In genomic region chr20:47354710-47355488, GRCh38 we compare ENCODE assay signal across 8 cellular contexts. TPM values are rescaled to one million over a fixed set of nuclear protein-coding genes. Genes with fewer than 3 reads are reported as not detected.
DNase-seq lines count a peak whose midpoint lies in the region; ATAC-seq and TF ChIP-seq lines count a peak whose summit lies in the region.

No MANE protein-coding gene starts in this region.

- H3K4me1 Mint-ChIP-seq in activated naive CD8-positive, alpha-beta T cell treated with anti-CD3 and anti-CD28 coated beads for 36 hours = peaks cover 37% of the 10 kb centered on the region

- TF ChIP-seq POLR2A in uterus (IDR thresholded peaks at IDR 0.05) = no peak

- H3K4me3 ChIP-seq in HFF-Myc (replicated peaks; ENCODE audit: low read depth, low read length) = peak overlapping the region; percentile 53
- H3K4me3 ChIP-seq in uterus = no peak overlapping the region

- ATAC-seq in HG03159 (IDR thresholded peaks at IDR 0.05; ENCODE audit: unreplicated experiment) = no peak

- H3K27me3 Mint-ChIP-seq in activated naive CD8-positive, alpha-beta T cell treated with anti-CD3 and anti-CD28 coated beads for 36 hours = no peaks in the 10 kb centered on the region

- H3K36me3 Mint-ChIP-seq in activated naive CD8-positive, alpha-beta T cell treated with anti-CD3 and anti-CD28 coated beads for 36 hours = peaks cover 22% of the 10 kb centered on the region

- H3K27ac ChIP-seq in 22Rv1 (peak overlapping the region; percentile 100), layer of hippocampus (ENCODE audit: low read depth, low read length) (peak overlapping the region; percentile 100), uterus (peak overlapping the region; percentile 94 to 99)

- no peak for DNase-seq in HFF-Myc (ENCODE audit: extremely low read depth, low read depth)
- no peak for DNase-seq in activated naive CD8-positive, alpha-beta T cell treated with anti-CD3 and anti-CD28 coated beads for 36 hours
- no peak for DNase-seq in uterus
- no peak for DNase-seq in stimulated activated CD4-positive, alpha-beta T cell treated with anti-CD3 and anti-CD28 coated beads, Interleukin-12 subunit alpha, Interleukin-12 subunit beta, amount 100 ng/mL, for 4 hours
- DNase-seq in NCI-H1105 treated with DMSO at 0.1 percent for 48 hours (lab: John Stamatoyannopoulos, UW) = no peak

- no peaks in the 10 kb centered on the region for H3K36me3 ChIP-seq in uterus

- H3K4me1 ChIP-seq in uterus = peaks cover 39 to 58% of the 10 kb centered on the region in 2 donors

- H3K4me3 Mint-ChIP-seq in activated naive CD8-positive, alpha-beta T cell treated with anti-CD3 and anti-CD28 coated beads for 36 hours = peak overlapping the region; percentile 95

- H3K9me3 ChIP-seq in uterus = no peaks in the 10 kb centered on the region

- peak overlapping the region; percentile 97 for H3K27ac Mint-ChIP-seq in activated naive CD8-positive, alpha-beta T cell treated with anti-CD3 and anti-CD28 coated beads for 36 hours

- intact Hi-C loops in uterus (cut with DNase I; ENCODE audit: low total_unique reads) = loop anchor here (5.0 kb wide), 1 partner anchor 38 kb away; no protein-coding TSS in a partner anchor

- H3K9me3 Mint-ChIP-seq in activated naive CD8-positive, alpha-beta T cell treated with anti-CD3 and anti-CD28 coated beads for 36 hours = no peaks in the 10 kb centered on the region

- H3K27me3 ChIP-seq in layer of hippocampus (ENCODE audit: control insufficient read depth, insufficient read depth, low read length) (no peaks in the 10 kb centered on the region), uterus (no peaks in the 10 kb centered on the region)

- TF ChIP-seq CTCF in 22Rv1 (IDR thresholded peaks at IDR 0.05) = no peak
- no peak for TF ChIP-seq CTCF in HFF-Myc (IDR thresholded peaks at IDR 0.05; ENCODE audit: low read depth, low read length, missing control alignments)
- TF ChIP-seq CTCF in uterus (IDR thresholded peaks at IDR 0.05) = no peak

RNA-seq across cellular contexts. Expression of gene ZMYND8, which starts 1.6 kb away (rescaled TPM):
- total RNA-seq in activated naive CD8-positive, alpha-beta T cell treated with anti-CD3 and anti-CD28 coated beads for 36 hours = 10 to 100 TPM; 28.8 to 29.8 TPM
- total RNA-seq in uterus = 10 to 100 TPM; 10.2 to 26.7 (median 16.0) TPM
